Comparison of ENCODE assay signal across 2 cellular contexts in the genomic region with DNA sequence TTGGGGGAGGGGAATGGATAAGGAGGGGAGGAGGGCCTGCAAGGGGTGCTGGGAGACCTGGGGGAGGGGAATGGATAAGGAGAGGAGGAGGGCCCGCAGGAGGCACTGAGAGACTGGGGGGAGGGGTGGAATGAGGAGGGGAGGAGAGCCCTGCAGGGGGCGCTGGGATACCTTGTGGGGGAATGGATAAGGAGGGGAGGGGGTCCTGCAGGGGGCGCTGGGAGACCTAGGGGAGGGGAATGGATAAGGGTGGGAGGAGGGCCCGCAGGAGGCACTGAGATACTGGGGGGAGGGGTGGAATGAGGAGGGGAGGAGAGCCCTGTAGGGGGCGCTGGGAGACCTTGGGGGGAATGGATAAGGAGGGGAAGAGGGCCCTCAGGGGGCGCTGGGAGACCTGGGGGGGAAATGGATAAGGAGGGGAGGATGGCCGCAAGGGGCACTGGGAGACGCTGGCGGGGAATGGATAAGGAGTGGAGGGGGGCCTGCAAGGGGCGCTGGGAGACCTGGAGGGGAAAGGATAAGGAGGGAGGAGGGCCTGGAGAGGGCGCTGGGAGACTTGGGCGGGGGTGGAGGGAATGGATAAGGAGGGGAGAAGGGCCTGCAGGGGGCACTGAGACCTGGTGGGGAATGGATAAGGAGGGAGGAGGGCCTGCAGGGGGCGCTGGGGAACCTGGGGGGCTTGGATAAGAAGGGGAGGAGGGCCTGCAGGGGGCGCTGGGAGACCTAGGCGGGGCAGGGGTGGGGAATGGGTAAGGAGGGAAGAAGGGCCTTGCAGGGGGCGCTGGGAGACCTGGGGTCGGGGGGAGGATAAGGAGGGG.
TF ChIP-seq lines count a peak whose summit lies in the region.

No MANE protein-coding gene starts in this region.

TF ChIP-seq in HEK293T, 16 proteins besides CTCF, POLR2A, EP300 and RAD21 (continued from another document):
- TF ChIP-seq PKNOX1 (IDR thresholded peaks at IDR 0.05) = no peak
- no peak for TF ChIP-seq ZNF384 (IDR thresholded peaks at IDR 0.05)

TF ChIP-seq in WTC11, 78 proteins besides CTCF, POLR2A, EP300 and RAD21 (continued from another document):
- no peak for TF ChIP-seq ZNF512 (CRISPR knock-in tag; IDR thresholded peaks at IDR 0.05; ENCODE audit: borderline replicate concordance)
- TF ChIP-seq, protein P1, sequence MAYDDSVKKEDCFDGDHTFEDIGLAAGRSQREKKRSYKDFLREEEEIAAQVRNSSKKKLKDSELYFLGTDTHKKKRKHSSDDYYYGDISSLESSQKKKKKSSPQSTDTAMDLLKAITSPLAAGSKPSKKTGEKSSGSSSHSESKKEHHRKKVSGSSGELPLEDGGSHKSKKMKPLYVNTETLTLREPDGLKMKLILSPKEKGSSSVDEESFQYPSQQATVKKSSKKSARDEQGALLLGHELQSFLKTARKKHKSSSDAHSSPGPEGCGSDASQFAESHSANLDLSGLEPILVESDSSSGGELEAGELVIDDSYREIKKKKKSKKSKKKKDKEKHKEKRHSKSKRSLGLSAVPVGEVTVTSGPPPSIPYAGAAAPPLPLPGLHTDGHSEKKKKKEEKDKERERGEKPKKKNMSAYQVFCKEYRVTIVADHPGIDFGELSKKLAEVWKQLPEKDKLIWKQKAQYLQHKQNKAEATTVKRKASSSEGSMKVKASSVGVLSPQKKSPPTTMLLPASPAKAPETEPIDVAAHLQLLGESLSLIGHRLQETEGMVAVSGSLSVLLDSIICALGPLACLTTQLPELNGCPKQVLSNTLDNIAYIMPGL (CRISPR knock-in tag; IDR thresholded peaks at IDR 0.05) = no peak
- no peak for TF ChIP-seq ESRRA (CRISPR knock-in tag; IDR thresholded peaks at IDR 0.05; ENCODE audit: borderline replicate concordance)
- no peak for TF ChIP-seq NR3C1 (CRISPR knock-in tag; conservative IDR thresholded peaks at IDR 0.05; ENCODE audit: low read depth)
- TF ChIP-seq ZBTB43 (CRISPR knock-in tag; IDR thresholded peaks at IDR 0.05) = no peak
- TF ChIP-seq MAX (CRISPR knock-in tag; IDR thresholded peaks at IDR 0.05) = no peak
- no peak for TF ChIP-seq GABPB1 (CRISPR knock-in tag; IDR thresholded peaks at IDR 0.05)
- no peak for TF ChIP-seq FOXP1 (CRISPR knock-in tag; IDR thresholded peaks at IDR 0.05; ENCODE audit: borderline replicate concordance)
- no peak for TF ChIP-seq FOXJ3 (CRISPR knock-in tag; IDR thresholded peaks at IDR 0.05; ENCODE audit: borderline replicate concordance)
- TF ChIP-seq RELA (CRISPR knock-in tag; IDR thresholded peaks at IDR 0.05; ENCODE audit: borderline replicate concordance) = no peak
- TF ChIP-seq GTF2I (CRISPR knock-in tag; conservative IDR thresholded peaks at IDR 0.05) = no peak
